Comparison of ENCODE assay signal across 24 cellular contexts in the genomic region with DNA sequence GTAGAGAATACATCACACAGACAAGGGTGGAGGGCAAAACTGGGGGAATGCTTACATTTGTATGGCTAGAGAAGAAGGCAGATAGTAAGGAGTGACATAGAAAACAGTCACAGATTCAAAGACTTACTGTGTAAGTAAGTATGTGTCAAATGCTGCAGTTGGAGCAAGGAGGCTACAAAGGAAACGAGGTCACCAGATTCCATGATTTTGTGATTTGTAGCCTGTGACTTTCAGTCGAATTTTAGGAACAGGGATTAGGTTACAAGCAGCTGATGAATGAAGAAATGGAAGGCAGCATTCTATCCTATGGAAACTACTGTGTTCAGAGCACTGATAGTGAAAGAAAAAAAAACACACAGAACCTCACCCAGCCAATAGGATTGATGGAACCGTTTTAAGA.
DNase-seq lines count a peak whose midpoint lies in the region; ATAC-seq, FAIRE-seq and TF ChIP-seq lines count a peak whose summit lies in the region.
"Had no signal": no experiment of that assay in that cellular context is flagged by ENCODE, and none has a peak within 500 bp of the region (broad histone marks: within the 10 kb centered on the region; RNA-seq: fewer than 3 reads in every experiment).

No MANE protein-coding gene starts in this region.

- no peak overlapping the region for H3K27ac ChIP-seq in CD4-positive, alpha-beta T cell (ENCODE audit: low read depth, low read length)
- no peak overlapping the region for H3K27ac ChIP-seq in mesendoderm (ENCODE audit: low read depth, low read length)
- H3K27ac ChIP-seq: left lung, sigmoid colon, tibial artery had no signal

- peaks cover 59% of the 10 kb centered on the region for H3K36me3 Mint-ChIP-seq in CD4-positive, alpha-beta T cell (ENCODE audit: low read depth)
- H3K36me3 Mint-ChIP-seq in HFFc6 (ENCODE audit: low read depth) = peaks cover 24% of the 10 kb centered on the region

- H2BK15ac ChIP-seq in mesendoderm (replicated peaks; ENCODE audit: low read depth) = no peak overlapping the region

- no peak overlapping the region for H2AK5ac ChIP-seq in mesendoderm (ENCODE audit: low read length)

- no peak for DNase-seq in CD4-positive, alpha-beta T cell
- DNase-seq in HFFc6 (peak; percentile 8), bronchial epithelial cell (ENCODE audit: low read depth) (peak; percentile 4), mesendoderm (peak; percentile 49), SKM-1 treated with dmso at 0.1 percent for 144 hours (lab: John Stamatoyannopoulos, UW; ENCODE audit: unreplicated experiment) (no peak), Right ventricle myocardium superior (no peak), NCI-H2107 treated with DMSO at 0.1 percent for 48 hours (lab: John Stamatoyannopoulos, UW; ENCODE audit: unreplicated experiment) (no peak)
- no peak for DNase-seq in stimulated activated CD4-positive, alpha-beta T cell treated with anti-CD3 and anti-CD28 coated beads, Interleukin-2, amount 100 ng/mL, for 48 hours
- DNase-seq: activated CD4-positive, alpha-beta T cell treated with anti-CD3 and anti-CD28 coated beads for 4 hours; caudate nucleus; CD4-positive, CD25-positive, alpha-beta regulatory T cell; erythroblast; H9; Kasumi-1; left lung; midbrain; NCI-H1092 treated with DMSO at 0.1 percent for 48 hours; NCI-H2107; NCI-H524 treated with DMSO at 0.1 percent for 48 hours; sigmoid colon; stimulated activated naive CD4-positive, alpha-beta T cell treated with Interleukin-2 at 50 U/mL for 16 hours; tibial artery had no signal

- no peak for FAIRE-seq in bronchial epithelial cell (lab: Jason Lieb, UNC)
- FAIRE-seq: HTR-8/SVneo, TTC549 had no signal

- no peaks in the 10 kb centered on the region for H3K9me3 Mint-ChIP-seq in CD4-positive, alpha-beta T cell
- no peaks in the 10 kb centered on the region for H3K9me3 Mint-ChIP-seq in HFFc6
- H3K9me3 Mint-ChIP-seq: CD4-positive, CD25-positive, alpha-beta regulatory T cell; H9 had no signal

- H3K36me3 ChIP-seq in bronchial epithelial cell (ENCODE audit: control insufficient read depth, insufficient read depth, low read length) = no peaks in the 10 kb centered on the region
- H3K36me3 ChIP-seq in mesendoderm (ENCODE audit: control insufficient read depth, insufficient read depth, low read length) = no peaks in the 10 kb centered on the region
- H3K36me3 ChIP-seq: left lung, sigmoid colon, tibial artery had no signal

- no peaks in the 10 kb centered on the region for H3K9me3 ChIP-seq in CD4-positive, alpha-beta T cell (ENCODE audit: control insufficient read depth, low read length)
- H3K9me3 ChIP-seq: left lung, sigmoid colon, tibial artery had no signal

- H3K9ac ChIP-seq in mesendoderm (ENCODE audit: low read length) = no peak overlapping the region

- no peak overlapping the region for H4K8ac ChIP-seq in mesendoderm (ENCODE audit: low read depth, low read length)

- no peak overlapping the region for H3K4me3 ChIP-seq in bronchial epithelial cell (ENCODE audit: low read depth, low read length)
- no peak overlapping the region for H3K4me3 ChIP-seq in mesendoderm (ENCODE audit: low read length)
- H3K4me3 ChIP-seq: left lung, sigmoid colon, tibial artery had no signal

- intact Hi-C loops in CD4-positive, alpha-beta T cell (cut with DNase I, micrococcal nuclease) = no loop called here
- intact Hi-C loops in Right ventricle myocardium superior (cut with DNase I) = no loop called here

- H4K5ac ChIP-seq in mesendoderm (ENCODE audit: low read length) = no peak overlapping the region

- no peaks in the 10 kb centered on the region for H3K4me1 ChIP-seq in mesendoderm (ENCODE audit: control insufficient read depth, low read depth, low read length)
- H3K4me1 ChIP-seq: left lung, sigmoid colon had no signal

- H3K56ac ChIP-seq in mesendoderm (ENCODE audit: low read length) = no peak overlapping the region

- no peak overlapping the region for H3K18ac ChIP-seq in mesendoderm (ENCODE audit: low read length)

- H3K27me3 ChIP-seq in CD4-positive, alpha-beta T cell (ENCODE audit: control insufficient read depth, insufficient read depth, low read length) = no peaks in the 10 kb centered on the region
- H3K27me3 ChIP-seq in bronchial epithelial cell (ENCODE audit: control insufficient read depth, insufficient read depth, low read length) = no peaks in the 10 kb centered on the region
- H3K27me3 ChIP-seq in mesendoderm (ENCODE audit: insufficient read depth, low read length, poor library complexity) = no peaks in the 10 kb centered on the region
- H3K27me3 ChIP-seq: left lung, sigmoid colon, tibial artery had no signal

- no peak for TF ChIP-seq CTCF in CD4-positive, alpha-beta T cell (IDR thresholded peaks at IDR 0.05)
- TF ChIP-seq CTCF in HFFc6 (IDR thresholded peaks at IDR 0.05) = no peak
- TF ChIP-seq CTCF in bronchial epithelial cell (IDR thresholded peaks at IDR 0.05; ENCODE audit: insufficient read depth, low read length, severe bottlenecking) = no peak

- no peaks in the 10 kb centered on the region for H3K79me1 ChIP-seq in mesendoderm (ENCODE audit: low read length)

- H3K4me2 ChIP-seq in mesendoderm (ENCODE audit: low read length) = no peak overlapping the region

- H3K4me1 Mint-ChIP-seq in CD4-positive, alpha-beta T cell (ENCODE audit: low read depth) = peaks cover 71% of the 10 kb centered on the region
- H3K4me1 Mint-ChIP-seq in HFFc6 (ENCODE audit: low read depth) = peaks cover 56% of the 10 kb centered on the region

- H2BK5ac ChIP-seq in mesendoderm (ENCODE audit: low read length) = no peak overlapping the region

- H3K4ac ChIP-seq in mesendoderm (ENCODE audit: low read depth, low read length) = no peak overlapping the region

- no peak overlapping the region for H2BK120ac ChIP-seq in mesendoderm (ENCODE audit: low read depth, low read length)

- POLR2A ChIA-PET in CD4-positive, alpha-beta T cell (lab: Charles Lee) = no interaction called here

- H3K4me3 Mint-ChIP-seq in CD4-positive, alpha-beta T cell = no peak overlapping the region
- H3K4me3 Mint-ChIP-seq in HFFc6 = peak overlapping the region; percentile 69
- H3K4me3 Mint-ChIP-seq: CD4-positive, CD25-positive, alpha-beta regulatory T cell had no signal

- ATAC-seq in CD4-positive, alpha-beta T cell (ENCODE audit: poor library complexity) = no peak
- ATAC-seq in Right ventricle myocardium superior (ENCODE audit: poor library complexity) = no peak
- ATAC-seq: left lung had no signal

- no CpG with 5 or more reads among the region's 3 CpGs for WGBS in mesendoderm (ENCODE audit: extremely low coverage, insufficient coverage, low lambda C conversion rate)

- H3K27ac Mint-ChIP-seq in CD4-positive, alpha-beta T cell = peak overlapping the region; percentile 25
- H3K27ac Mint-ChIP-seq in HFFc6 = peak overlapping the region; percentile 92

- H3K23ac ChIP-seq in mesendoderm (ENCODE audit: low read length) = no peak overlapping the region

- CTCF ChIA-PET in CD4-positive, alpha-beta T cell (lab: Charles Lee) = no interaction called here

- H3K27me3 Mint-ChIP-seq in CD4-positive, alpha-beta T cell = no peaks in the 10 kb centered on the region
- H3K27me3 Mint-ChIP-seq in HFFc6 (ENCODE audit: insufficient read depth) = no peaks in the 10 kb centered on the region; the same call in 1 of the 2 replicates
- H3K27me3 Mint-ChIP-seq: CD4-positive, CD25-positive, alpha-beta regulatory T cell had no signal

- H3K79me2 ChIP-seq in mesendoderm (ENCODE audit: control insufficient read depth, insufficient read depth, low read length) = no peaks in the 10 kb centered on the region

Comparison
In these comparisons a context has a peak if more than half of its experiments do, and no peak if none do; other contexts are left out.
1. DNase-seq: peak in HFFc6 (single experiment), bronchial epithelial cell (single experiment) and mesendoderm (single experiment); none in CD4-positive, alpha-beta T cell (0 of 10), SKM-1 treated with dmso at 0.1 percent for 144 hours (single experiment), Right ventricle myocardium superior (single experiment), stimulated activated CD4-positive, alpha-beta T cell treated with anti-CD3 and anti-CD28 coated beads, Interleukin-2, amount 100 ng/mL, for 48 hours (0 of 2) and NCI-H2107 treated with DMSO at 0.1 percent for 48 hours (single experiment).